Comparison of ENCODE assay signal across 12 cellular contexts in the genomic region with DNA sequence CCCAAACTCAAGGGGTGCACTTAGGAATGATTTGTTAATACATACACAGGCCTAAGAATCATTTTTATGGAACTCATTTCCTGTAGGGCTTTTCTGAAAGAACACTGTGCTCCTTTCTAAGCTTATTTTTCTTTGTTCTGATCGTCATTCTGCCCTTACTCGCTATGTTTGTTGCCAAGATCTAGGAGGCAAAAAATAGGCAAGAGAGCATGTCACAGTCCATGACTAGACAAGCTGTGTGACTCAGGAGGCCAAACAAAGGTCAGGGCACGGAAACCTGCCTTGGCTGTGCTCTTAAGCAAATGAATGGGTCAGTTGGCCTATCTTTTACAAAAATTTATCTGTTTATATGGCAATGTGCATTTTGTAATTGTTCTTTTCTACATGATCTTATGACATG. TPM values are rescaled to one million over a fixed set of nuclear protein-coding genes. Genes with fewer than 3 reads are reported as not detected.
DNase-seq lines count a peak whose midpoint lies in the region; ATAC-seq, FAIRE-seq and TF ChIP-seq lines count a peak whose summit lies in the region.
"Had no signal": no experiment of that assay in that cellular context is flagged by ENCODE, and none has a peak within 500 bp of the region (broad histone marks: within the 10 kb centered on the region; RNA-seq: fewer than 3 reads in every experiment).

No MANE protein-coding gene starts in this region.

- TF ChIP-seq CTCF in fibroblast of mammary gland (conservative IDR thresholded peaks at IDR 0.05; ENCODE audit: control insufficient read depth, insufficient read depth, low read depth, low read length), result no peak
- TF ChIP-seq CTCF in osteocyte (IDR thresholded peaks at IDR 0.05), result no peak
- TF ChIP-seq CTCF in GM13976 (IDR thresholded peaks at IDR 0.05; ENCODE audit: borderline replicate concordance, control extremely low read depth, extremely low read depth, insufficient read depth, missing control alignments), result no peak

- no peak overlapping the region for H3K4me3 Mint-ChIP-seq in osteocyte (ENCODE audit: unreplicated experiment)
- H3K4me3 Mint-ChIP-seq: CD4-positive, alpha-beta memory T cell had no signal

- H3K4me1 Mint-ChIP-seq in osteocyte (ENCODE audit: unreplicated experiment), result peaks cover 18% of the 10 kb centered on the region
- H3K4me1 Mint-ChIP-seq: CD4-positive, alpha-beta memory T cell had no signal

- no peak for ATAC-seq in GM18502 (IDR thresholded peaks at IDR 0.05; ENCODE audit: poor library complexity, unreplicated experiment)
- ATAC-seq in HG02852 (IDR thresholded peaks at IDR 0.05; ENCODE audit: unreplicated experiment), result no peak

- in situ Hi-C loops in GM13976 (cut with MboI; ENCODE audit: low sequenced_read_pairs, unreplicated experiment), result no loop called here

- H3K36me3 Mint-ChIP-seq in osteocyte (ENCODE audit: unreplicated experiment), result no peaks in the 10 kb centered on the region
- H3K36me3 Mint-ChIP-seq: CD4-positive, alpha-beta memory T cell had no signal

- DNase-seq in AG20443 (ENCODE audit: low spot score) (peak; percentile 71), RCC 7860 (ENCODE audit: low spot score) (peak; percentile 60), fibroblast of mammary gland (ENCODE audit: low read depth) (peak; percentile 96), osteocyte (ENCODE audit: extremely low spot score, unreplicated experiment) (no peak), SKM-1 (lab: John Stamatoyannopoulos, UW; ENCODE audit: unreplicated experiment) (no peak), GM13976 (ENCODE audit: low spot score) (no peak)
- DNase-seq: activated T-cell treated with anti-CD3 and anti-CD28 coated beads, Interleukin-2, amount 50 U/mL, for 1 hour; CD4-positive, alpha-beta memory T cell; NCI-H1417 treated with DMSO at 0.1 percent for 48 hours; posterior cingulate gyrus had no signal

- peaks cover 10% of the 10 kb centered on the region for H3K9me3 Mint-ChIP-seq in osteocyte (ENCODE audit: unreplicated experiment)

- no peaks in the 10 kb centered on the region for H3K27me3 Mint-ChIP-seq in osteocyte (ENCODE audit: unreplicated experiment)
- H3K27me3 Mint-ChIP-seq: CD4-positive, alpha-beta memory T cell had no signal

- peak; percentile 80 for FAIRE-seq in RCC 7860 (lab: Jason Lieb, UNC)

- H3K4me3 ChIP-seq in fibroblast of mammary gland (ENCODE audit: control insufficient read depth, low read depth, low read length), result no peak overlapping the region

- H3K27ac Mint-ChIP-seq in osteocyte (ENCODE audit: unreplicated experiment), result peak overlapping the region; percentile 75
- H3K27ac Mint-ChIP-seq: CD4-positive, alpha-beta memory T cell had no signal

RNA-seq across cellular contexts. Expression of a gene that starts 42.5 kb away (rescaled TPM):
- 26.6 and 30.4 TPM in 2 replicates for total RNA-seq in osteocyte

Comparison
In these comparisons a context has a peak if more than half of its experiments do, and no peak if none do; other contexts are left out.
1. DNase-seq: peak in AG20443 (single experiment), RCC 7860 (single experiment) and fibroblast of mammary gland (single experiment); none in osteocyte (single experiment), SKM-1 (single experiment) and GM13976 (single experiment).